ENCODE assay signal across 9 cellular contexts in the genomic region with DNA sequence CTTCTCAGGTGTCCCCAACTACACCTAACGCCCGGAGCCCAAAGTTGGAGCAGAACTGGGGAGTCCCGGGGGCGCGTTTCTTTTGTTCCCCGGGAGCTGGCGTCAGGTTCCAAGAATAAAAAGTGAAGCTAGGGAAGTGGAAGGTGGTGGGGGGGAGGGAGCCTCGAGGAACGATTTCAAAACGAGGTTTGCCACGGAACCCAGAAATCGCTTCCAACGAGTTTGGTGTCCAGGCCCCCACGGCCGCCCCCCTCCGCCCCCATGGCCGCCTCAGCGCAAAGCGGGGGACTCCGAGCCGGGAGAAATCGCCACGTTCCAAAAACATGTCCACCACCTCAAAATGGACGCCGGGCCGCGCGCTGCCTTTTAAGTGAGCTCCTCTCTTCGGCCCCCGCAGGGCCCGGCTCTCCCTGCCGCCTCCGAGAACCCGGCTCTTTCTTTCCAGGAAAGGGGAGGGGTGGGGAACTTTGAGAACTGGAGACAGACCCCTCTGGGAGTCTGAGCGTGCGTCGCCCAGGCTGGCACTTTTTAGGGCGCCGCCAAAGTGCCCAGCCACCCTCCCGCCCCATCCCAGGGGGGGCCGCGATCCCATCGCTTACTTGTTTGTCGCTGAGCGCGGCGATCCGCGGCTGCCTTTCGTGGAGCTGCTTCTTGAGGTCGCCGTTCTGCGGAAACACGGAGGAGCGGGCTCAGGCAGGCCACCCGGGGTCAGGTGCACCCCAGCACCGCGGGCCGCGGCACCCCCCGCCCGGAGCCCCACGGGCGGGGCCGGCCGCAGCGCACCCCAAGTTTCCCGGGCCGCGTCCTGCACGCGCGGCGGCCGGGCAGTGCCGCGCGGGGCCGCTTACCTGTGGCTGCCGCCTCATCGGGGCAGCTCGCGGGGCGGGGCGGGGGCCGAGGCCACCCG. TPM values are rescaled to one million over a fixed set of nuclear protein-coding genes. Genes with fewer than 3 reads are reported as not detected.
DNase-seq lines count a peak whose midpoint lies in the region; ATAC-seq and TF ChIP-seq lines count a peak whose summit lies in the region.
"Had no signal": no experiment of that assay in that cellular context is flagged by ENCODE, and none has a peak within 500 bp of the region (broad histone marks: within the 10 kb centered on the region; RNA-seq: fewer than 3 reads in every experiment).

No MANE protein-coding gene starts in this region.

- no peak overlapping the region for H3K27ac ChIP-seq in OCI-LY3 (ENCODE audit: low read length)
- peak overlapping the region in 3 of 4 donors; percentile 81 to 89 (median 83) for H3K27ac ChIP-seq in esophagus muscularis mucosa (replicated peaks in 1 of 4)
- H3K27ac ChIP-seq in sigmoid colon: peak overlapping the region; percentile 0 to 88 (median 24)

- no peak for TF ChIP-seq EP300 in esophagus muscularis mucosa (IDR thresholded peaks at IDR 0.05)
- TF ChIP-seq EP300 in sigmoid colon (IDR thresholded peaks at IDR 0.05): no peak

- no peak for DNase-seq in esophagus muscularis mucosa (ENCODE audit: extremely low spot score)
- no peak for DNase-seq in sigmoid colon
- DNase-seq: amniotic stem cell had no signal

- no peaks in the 10 kb centered on the region for H3K27me3 ChIP-seq in OCI-LY3 (ENCODE audit: low read depth, low read length)
- peaks cover 0 to 84% (median 28%) of the 10 kb centered on the region in 4 donors for H3K27me3 ChIP-seq in esophagus muscularis mucosa
- H3K27me3 ChIP-seq in sigmoid colon: peaks cover 33 to 97% (median 70%) of the 10 kb centered on the region in 3 donors

- peaks cover 58% of the 10 kb centered on the region for H3K79me2 ChIP-seq in OCI-LY3 (ENCODE audit: low read length)

- H3K4me3 ChIP-seq in GM08714 (ENCODE audit: low read length): 0 out of 2 replicates have a peak overlapping the region, but pooled peaks have one; percentile 2
- H3K4me3 ChIP-seq in OCI-LY3 (ENCODE audit: low read length): peak overlapping the region; percentile 94
- H3K4me3 ChIP-seq in esophagus muscularis mucosa: peak overlapping the region; percentile 55 to 80 (median 66)
- peak overlapping the region; percentile 21 to 58 (median 48) for H3K4me3 ChIP-seq in sigmoid colon

- peak overlapping the region; percentile 57 for H3K4me2 ChIP-seq in OCI-LY3 (ENCODE audit: low read length)

- intact Hi-C loops in esophagus muscularis mucosa (cut with DNase I) (loop anchor here (5.0 kb wide), 1 partner anchor 154 kb away; a partner anchor contains a TSS), sigmoid colon (cut with DNase I) (no loop called here)

- H3K9me3 ChIP-seq in OCI-LY3 (ENCODE audit: insufficient read depth, low read length) (no peaks in the 10 kb centered on the region), esophagus muscularis mucosa (no peaks in the 10 kb centered on the region), sigmoid colon (no peaks in the 10 kb centered on the region)

- no peak for TF ChIP-seq POLR2A in esophagus muscularis mucosa (IDR thresholded peaks at IDR 0.05; ENCODE audit: low read depth)
- no peak for TF ChIP-seq POLR2A in sigmoid colon (IDR thresholded peaks at IDR 0.05)

- ATAC-seq in HG03280 (IDR thresholded peaks at IDR 0.05; ENCODE audit: unreplicated experiment) (no peak), GM18511 (IDR thresholded peaks at IDR 0.05; ENCODE audit: unreplicated experiment) (no peak), GM21619 (IDR thresholded peaks at IDR 0.05; ENCODE audit: unreplicated experiment) (no peak), GM21717 (IDR thresholded peaks at IDR 0.05; ENCODE audit: unreplicated experiment) (no peak)

- H3K4me1 ChIP-seq in OCI-LY3 (ENCODE audit: low read length) (peaks cover 4% of the 10 kb centered on the region), esophagus muscularis mucosa (peaks cover 19 to 55% (median 50%) of the 10 kb centered on the region in 4 donors), sigmoid colon (peaks cover 0 to 45% (median 41%) of the 10 kb centered on the region in 4 donors)

- peak overlapping the region; percentile 84 for H3K9ac ChIP-seq in OCI-LY3 (ENCODE audit: low read length)

- no peak for TF ChIP-seq CTCF in OCI-LY3 (IDR thresholded peaks at IDR 0.05; ENCODE audit: low read depth, low read length)
- TF ChIP-seq CTCF in esophagus muscularis mucosa (IDR thresholded peaks at IDR 0.05): no peak
- no peak for TF ChIP-seq CTCF in sigmoid colon (IDR thresholded peaks at IDR 0.05)

- H4K20me1 ChIP-seq in OCI-LY3 (ENCODE audit: insufficient read depth, low read length): peaks cover 19% of the 10 kb centered on the region

- H3K36me3 ChIP-seq in OCI-LY3 (replicated peaks; ENCODE audit: low read depth, low read length) (no peaks in the 10 kb centered on the region), esophagus muscularis mucosa (no peaks in the 10 kb centered on the region), sigmoid colon (no peaks in the 10 kb centered on the region)

- H2AFZ ChIP-seq in OCI-LY3 (ENCODE audit: low read depth, low read length): no peak overlapping the region

- WGBS in esophagus muscularis mucosa: 0% methylated on average over 12 of the region's 87 CpGs
- 2 to 6% methylated on average over 87 of the region's 87 CpGs for WGBS in sigmoid colon, 2 donors

RNA-seq across cellular contexts. Expression of a gene that starts 1.6 kb away (rescaled TPM):
- 1 to 10 TPM in 2 of 4 donors, under 1 TPM in 1, not detected in 1; 0.50 to 9.4 (median 1.8) TPM for total RNA-seq in esophagus muscularis mucosa
- under 1 TPM in 2 of 4 donors, not detected in 2; 0.28 to 0.66 TPM for total RNA-seq in sigmoid colon
- polyA plus RNA-seq in sigmoid colon: under 1 TPM in 1 of 3 donors, not detected in 2; 0.13 TPM

Comparison
In these comparisons a context has a peak if more than half of its experiments do, and no peak if none do; other contexts are left out.
1. H3K4me3 ChIP-seq: peak in every context shown above with its lines; median percentile 94 in OCI-LY3; 66 in esophagus muscularis mucosa; 48 in sigmoid colon; 2 in GM08714.